In the genomic region with DNA sequence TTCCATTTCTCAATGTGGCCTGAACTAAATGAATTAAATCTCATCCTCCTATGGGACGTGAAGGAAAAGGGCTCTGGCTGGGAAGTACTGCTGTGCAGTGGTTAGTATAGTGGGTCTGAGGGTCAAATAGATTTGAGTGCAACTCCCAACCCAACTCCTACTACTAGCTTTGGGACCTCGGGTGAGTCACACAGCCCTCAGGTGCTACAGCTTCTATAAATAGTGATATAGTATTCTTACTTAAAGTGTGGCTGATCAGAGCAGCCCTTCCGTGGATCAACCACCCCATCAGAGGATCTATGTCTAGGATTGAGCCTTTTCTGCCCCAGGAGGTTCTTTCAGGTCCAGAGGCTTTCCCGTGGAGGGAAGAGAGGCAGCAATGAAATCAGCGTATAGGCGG, we compare ENCODE assay signal across 8 cellular contexts. TPM values are rescaled to one million over a fixed set of nuclear protein-coding genes. Genes with fewer than 3 reads are reported as not detected.
A peak's percentile ranks its signal among the peaks of the same experiment; 100 is the strongest.
DNase-seq lines count a peak whose midpoint lies in the region; ATAC-seq and TF ChIP-seq lines count a peak whose summit lies in the region.

No MANE protein-coding gene starts in this region.

- TF ChIP-seq CTCF in testis (IDR thresholded peaks at IDR 0.05): no peak

- H3K27ac Mint-ChIP-seq in T-helper 1 cell treated with Interleukin-12 subunit alpha and Interleukin-12 subunit beta and Interleukin-4 antibody, amounts not matched to agents 30 μg/mL and 1 μg/mL, for 36 hours: no peak overlapping the region
- H3K27ac Mint-ChIP-seq in activated naive CD8-positive, alpha-beta T cell treated with anti-CD3 and anti-CD28 coated beads for 36 hours: no peak overlapping the region
- peak overlapping the region; percentile 84 to 95 (median 92) for H3K27ac Mint-ChIP-seq in immature natural killer cell

- TF ChIP-seq POLR2A in testis (IDR thresholded peaks at IDR 0.05): no peak

- H3K4me1 ChIP-seq in testis: peaks cover 7% of the 10 kb centered on the region

- H3K9me3 Mint-ChIP-seq in T-helper 1 cell treated with Interleukin-12 subunit alpha and Interleukin-12 subunit beta and Interleukin-4 antibody, amounts not matched to agents 30 μg/mL and 1 μg/mL, for 36 hours: no peaks in the 10 kb centered on the region
- H3K9me3 Mint-ChIP-seq in activated naive CD8-positive, alpha-beta T cell treated with anti-CD3 and anti-CD28 coated beads for 36 hours: no peaks in the 10 kb centered on the region
- no peaks in the 10 kb centered on the region for H3K9me3 Mint-ChIP-seq in immature natural killer cell

- H3K4me3 Mint-ChIP-seq in T-helper 1 cell treated with Interleukin-12 subunit alpha and Interleukin-12 subunit beta and Interleukin-4 antibody, amounts not matched to agents 30 μg/mL and 1 μg/mL, for 36 hours: peak overlapping the region; percentile 86
- H3K4me3 Mint-ChIP-seq in activated naive CD8-positive, alpha-beta T cell treated with anti-CD3 and anti-CD28 coated beads for 36 hours: peak overlapping the region; percentile 87
- peak overlapping the region; percentile 98 to 99 (median 98) for H3K4me3 Mint-ChIP-seq in immature natural killer cell

- H3K27me3 Mint-ChIP-seq in T-helper 1 cell treated with Interleukin-12 subunit alpha and Interleukin-12 subunit beta and Interleukin-4 antibody, amounts not matched to agents 30 μg/mL and 1 μg/mL, for 36 hours (ENCODE audit: low read depth): peaks cover 80% of the 10 kb centered on the region
- peaks cover 60% of the 10 kb centered on the region for H3K27me3 Mint-ChIP-seq in activated naive CD8-positive, alpha-beta T cell treated with anti-CD3 and anti-CD28 coated beads for 36 hours
- peaks cover 4 to 6% (median 5%) of the 10 kb centered on the region in 3 donors for H3K27me3 Mint-ChIP-seq in immature natural killer cell (ENCODE audit: low read depth in 3 of 3)

- DNase-seq in T-helper 1 cell: no peak
- no peak for DNase-seq in activated naive CD8-positive, alpha-beta T cell treated with anti-CD3 and anti-CD28 coated beads for 36 hours
- DNase-seq in immature natural killer cell: no peak
- no peak for DNase-seq in testis
- no peak for DNase-seq in NK-92 treated with Interleukin-12 subunit alpha and Interleukin-12 subunit beta, amount 100 ng/mL, for 24 hours (lab: John Stamatoyannopoulos, UW)
- DNase-seq in HT-29 (ENCODE audit: low spot score): no peak

- H3K27ac ChIP-seq in testis: peak overlapping the region; percentile 85 to 92

- H3K36me3 Mint-ChIP-seq in T-helper 1 cell treated with Interleukin-12 subunit alpha and Interleukin-12 subunit beta and Interleukin-4 antibody, amounts not matched to agents 30 μg/mL and 1 μg/mL, for 36 hours (ENCODE audit: low read depth): no peaks in the 10 kb centered on the region
- no peaks in the 10 kb centered on the region for H3K36me3 Mint-ChIP-seq in activated naive CD8-positive, alpha-beta T cell treated with anti-CD3 and anti-CD28 coated beads for 36 hours
- no peaks in the 10 kb centered on the region for H3K36me3 Mint-ChIP-seq in immature natural killer cell

- no peak for ATAC-seq in GM21576 (IDR thresholded peaks at IDR 0.05; ENCODE audit: unreplicated experiment)

- no peaks in the 10 kb centered on the region for H3K27me3 ChIP-seq in testis

- peaks cover 12% of the 10 kb centered on the region for H3K4me1 Mint-ChIP-seq in T-helper 1 cell treated with Interleukin-12 subunit alpha and Interleukin-12 subunit beta and Interleukin-4 antibody, amounts not matched to agents 30 μg/mL and 1 μg/mL, for 36 hours (ENCODE audit: low read depth)
- peaks cover 13% of the 10 kb centered on the region for H3K4me1 Mint-ChIP-seq in activated naive CD8-positive, alpha-beta T cell treated with anti-CD3 and anti-CD28 coated beads for 36 hours
- H3K4me1 Mint-ChIP-seq in immature natural killer cell: peaks cover 31 to 40% of the 10 kb centered on the region in 2 donors

- H3K4me3 ChIP-seq in testis: peak overlapping the region; percentile 72 to 88

- no peaks in the 10 kb centered on the region for H3K36me3 ChIP-seq in testis (ENCODE audit: low read depth, missing control alignments)

- no peaks in the 10 kb centered on the region for H3K9me3 ChIP-seq in testis

- intact Hi-C loops in testis (cut with DNase I; ENCODE audit: low total_unique reads): loop anchor here (10.0 kb wide), 1 partner anchor 199 kb away; no protein-coding TSS in a partner anchor

- 16 to 21% methylated on average over 6 of the region's 6 CpGs for WGBS in testis, 2 donors

RNA-seq across cellular contexts. Expression of gene UST, which starts 0.9 kb away (rescaled TPM):
- total RNA-seq in activated naive CD8-positive, alpha-beta T cell treated with anti-CD3 and anti-CD28 coated beads for 36 hours: under 1 TPM; 0.82 to 0.89 TPM
- polyA plus RNA-seq in immature natural killer cell: 1 to 10 TPM; 3.7 to 6.9 (median 6.3) TPM
- 10 to 100 TPM; 14.9 to 16.0 TPM for total RNA-seq in testis
- 14.9 TPM for polyA plus RNA-seq in testis (ENCODE audit: insufficient read depth, low read depth, low replicate concordance)
- total RNA-seq in HT-29 (2014; rRNA removed; shearing (Covaris generic)): 3.1 and 3.7 TPM in 2 replicates

Comparison
In these comparisons a context has a peak if more than half of its experiments do, and no peak if none do; other contexts are left out.
1. H3K27ac Mint-ChIP-seq: peak in immature natural killer cell (6 of 6); none in T-helper 1 cell treated with Interleukin-12 subunit alpha and Interleukin-12 subunit beta and Interleukin-4 antibody, amounts not matched to agents 30 μg/mL and 1 μg/mL, for 36 hours (single experiment) and activated naive CD8-positive, alpha-beta T cell treated with anti-CD3 and anti-CD28 coated beads for 36 hours (single experiment).
2. Peak in every context shown above with its lines, with median percentiles within 50 percentile points of each other: H3K4me3 Mint-ChIP-seq.